In the genomic region with DNA sequence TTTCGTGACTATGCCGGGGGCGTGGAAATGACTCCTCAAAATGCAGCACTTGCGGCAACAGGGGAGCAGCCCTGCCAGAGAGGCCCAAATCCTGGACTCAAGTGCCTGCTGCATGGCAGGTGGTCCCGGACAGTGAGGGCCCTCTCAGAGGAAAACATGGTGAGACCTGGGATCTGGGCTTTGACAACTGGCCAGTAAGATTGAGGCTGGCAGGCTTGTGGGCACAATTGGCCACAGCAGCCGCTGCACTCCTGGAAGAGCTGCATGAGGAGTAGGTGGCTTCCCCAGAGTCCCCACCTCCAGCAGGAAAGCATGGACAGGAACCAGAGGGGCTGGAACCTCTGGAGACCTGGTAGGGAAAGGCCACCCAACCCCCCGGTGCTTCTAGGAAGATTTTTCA, we compare ENCODE assay signal across 19 cellular contexts. TPM values are rescaled to one million over a fixed set of nuclear protein-coding genes. Genes with fewer than 3 reads are reported as not detected.
DNase-seq lines count a peak whose midpoint lies in the region; ATAC-seq and TF ChIP-seq lines count a peak whose summit lies in the region.
"Had no signal": no experiment of that assay in that cellular context is flagged by ENCODE, and none has a peak within 500 bp of the region (broad histone marks: within the 10 kb centered on the region; RNA-seq: fewer than 3 reads in every experiment).

No MANE protein-coding gene starts in this region.

- H2AFZ ChIP-seq in IMR-90 (replicated peaks; ENCODE audit: low read length, poor library complexity) (no peak overlapping the region), mesenchymal stem cell (ENCODE audit: low read depth, low read length) (no peak overlapping the region), H9 (ENCODE audit: low read length) (no peak overlapping the region)
- H2AFZ ChIP-seq: PC-9 had no signal

- H3K27me3 ChIP-seq in right atrium auricular region (no peaks in the 10 kb centered on the region), IMR-90 (ENCODE audit: control insufficient read depth, insufficient read depth, low read length) (peaks cover 2% of the 10 kb centered on the region; the same call in 1 of the 2 replicates), mesenchymal stem cell (ENCODE audit: control insufficient read depth in 1 of 2, insufficient read depth in 1 of 2, low read length in 2 of 2) (peaks cover 3 to 10% of the 10 kb centered on the region in 2 experiments), H9 (ENCODE audit: insufficient read depth, low read length) (no peaks in the 10 kb centered on the region)
- H3K27me3 ChIP-seq in naive thymus-derived CD4-positive, alpha-beta T cell (ENCODE audit: control insufficient read depth in 2 of 2, insufficient read depth in 2 of 2, low read length in 2 of 2), result no peaks in the 10 kb centered on the region
- H3K27me3 ChIP-seq: MG63 had no signal

- no peak overlapping the region for H4K5ac ChIP-seq in IMR-90 (ENCODE audit: low read depth, low read length)
- H4K5ac ChIP-seq in H9 (ENCODE audit: insufficient read length, low read depth, low read length), result no peak overlapping the region

- no peak for TF ChIP-seq CTCF in right atrium auricular region (IDR thresholded peaks at IDR 0.05)
- no peak for TF ChIP-seq CTCF in IMR-90 (conservative IDR thresholded peaks at IDR 0.05; ENCODE audit: low read depth, low read length)
- no peak for TF ChIP-seq CTCF in H9 (conservative IDR thresholded peaks at IDR 0.05)

- H3K79me1 ChIP-seq in IMR-90 (ENCODE audit: low read depth in 1 of 2, low read length in 2 of 2), result peaks cover 0 to 10% of the 10 kb centered on the region in 2 experiments; a peak in 1 of 4 replicates
- no peaks in the 10 kb centered on the region for H3K79me1 ChIP-seq in mesenchymal stem cell (replicated peaks; ENCODE audit: low read length, poor library complexity, severe bottlenecking)
- H3K79me1 ChIP-seq in H9 (ENCODE audit: insufficient read depth, low read depth, low read length, poor library complexity, severe bottlenecking), result no peaks in the 10 kb centered on the region

- peak overlapping the region in 1 of 2 experiments; percentile 61 for H2BK12ac ChIP-seq in mesenchymal stem cell (ENCODE audit: low read length in 2 of 2)
- no peak overlapping the region for H2BK12ac ChIP-seq in H9 (ENCODE audit: insufficient read length, low read depth, low read length)

- H4K8ac ChIP-seq in IMR-90 (ENCODE audit: low read depth in 2 of 2, low read length in 2 of 2) (no peak overlapping the region), mesenchymal stem cell (ENCODE audit: low read length) (no peak overlapping the region), H9 (replicated peaks; ENCODE audit: insufficient read length, low read depth, low read length) (no peak overlapping the region)

- H3K27me3 Mint-ChIP-seq in H9 (ENCODE audit: low read depth), result peaks cover 11% of the 10 kb centered on the region
- peaks cover 0 to 14% (median 10%) of the 10 kb centered on the region in 5 donors for H3K27me3 Mint-ChIP-seq in naive thymus-derived CD4-positive, alpha-beta T cell

- peak overlapping the region; percentile 98; the same call in 1 of the 2 replicates for H3K4ac ChIP-seq in IMR-90 (ENCODE audit: low read depth, low read length)
- no peak overlapping the region for H3K4ac ChIP-seq in mesenchymal stem cell (ENCODE audit: low read depth in 1 of 2, low read length in 2 of 2)
- no peak overlapping the region for H3K4ac ChIP-seq in H9 (ENCODE audit: low read depth, low read length)

- H2BK15ac ChIP-seq in IMR-90 (ENCODE audit: low read depth, low read length), result peak overlapping the region; percentile 96; the same call in 2 of the 3 replicates
- peak overlapping the region; percentile 1 for H2BK15ac ChIP-seq in mesenchymal stem cell (ENCODE audit: low read depth, poor library complexity, severe bottlenecking)
- no peak overlapping the region for H2BK15ac ChIP-seq in H9 (ENCODE audit: low read depth, low read length)

- H2AK9ac ChIP-seq in IMR-90 (replicated peaks; ENCODE audit: low read depth, low read length, poor library complexity), result peak overlapping the region; percentile 35

- H4K91ac ChIP-seq in IMR-90 (ENCODE audit: insufficient read depth, low read depth, low read length), result peak overlapping the region; percentile 98
- no peak overlapping the region for H4K91ac ChIP-seq in mesenchymal stem cell (ENCODE audit: low read length)
- H4K91ac ChIP-seq in H9 (ENCODE audit: insufficient read length, low read depth, low read length), result no peak overlapping the region

- H3K9ac ChIP-seq in IMR-90 (ENCODE audit: low read depth, low read length) (no peak overlapping the region), mesenchymal stem cell (ENCODE audit: low read length) (no peak overlapping the region), H9 (ENCODE audit: extremely low read depth, insufficient read length, low read length) (no peak overlapping the region)

- H2AK5ac ChIP-seq in IMR-90 (ENCODE audit: low read depth, low read length), result peak overlapping the region; percentile 37; the same call in 1 of the 2 replicates
- no peak overlapping the region for H2AK5ac ChIP-seq in mesenchymal stem cell (ENCODE audit: low read length, severe bottlenecking)
- no peak overlapping the region for H2AK5ac ChIP-seq in H9 (ENCODE audit: insufficient read length, low read length)

- H3K4me3 ChIP-seq in right atrium auricular region, result no peak overlapping the region
- H3K4me3 ChIP-seq in IMR-90 (ENCODE audit: insufficient read depth, low read depth, low read length), result no peak overlapping the region
- H3K4me3 ChIP-seq in mesenchymal stem cell (ENCODE audit: insufficient read depth in 1 of 2, low read depth in 1 of 2, low read length in 2 of 2), result no peak overlapping the region
- no peak overlapping the region for H3K4me3 ChIP-seq in naive thymus-derived CD4-positive, alpha-beta T cell (ENCODE audit: low read length)
- H3K4me3 ChIP-seq: MG63, PC-9 had no signal

- H3K9me3 Mint-ChIP-seq in H9, result no peaks in the 10 kb centered on the region
- H3K9me3 Mint-ChIP-seq in naive thymus-derived CD4-positive, alpha-beta T cell, result peaks cover 0 to 4% (median 0%) of the 10 kb centered on the region in 11 donors

- intact Hi-C loops in Right ventricle myocardium superior (cut with DNase I), result no loop called here
- intact Hi-C loops in IMR-90 (cut with micrococcal nuclease), result no loop called here
- intact Hi-C loops in posterior vena cava (cut with DNase I), result no loop called here
- intact Hi-C loops in naive thymus-derived CD4-positive, alpha-beta T cell (cut with micrococcal nuclease), result no loop called here

- H3K27ac Mint-ChIP-seq in H9, result no peak overlapping the region; a peak in 1 of 7 replicates
- H3K27ac Mint-ChIP-seq in naive thymus-derived CD4-positive, alpha-beta T cell, result no peak overlapping the region

- DNase-seq in Right ventricle myocardium superior, result peak; percentile 27
- no peak for DNase-seq in right atrium auricular region (ENCODE audit: low spot score)
- DNase-seq in IMR-90, result no peak
- DNase-seq in mesenchymal stem cell, result no peak
- peak; percentile 67 for DNase-seq in posterior vena cava (ENCODE audit: low spot score)
- DNase-seq in H9, result no peak
- DNase-seq in DMS53 treated with DMSO at 0.1 percent for 48 hours (lab: John Stamatoyannopoulos, UW; ENCODE audit: unreplicated experiment), result no peak
- no peak for DNase-seq in naive thymus-derived CD4-positive, alpha-beta T cell
- DNase-seq: 8988T, DMS153, KG1, MG63, NCI-H2029 treated with DMSO at 0.1 percent for 48 hours, NCI-H446 treated with DMSO at 0.1 percent for 48 hours, NCI-H526 treated with DMSO at 0.1 percent for 48 hours, SHP77 treated with DMSO at 0.1 percent for 48 hours had no signal

- CTCF ChIA-PET in IMR-90 (lab: Yijun Ruan, JAX), result no interaction called here
- CTCF ChIA-PET in naive thymus-derived CD4-positive, alpha-beta T cell (lab: Charles Lee), result no interaction called here

- H3K4me2 ChIP-seq in IMR-90 (ENCODE audit: low read depth, low read length) (no peak overlapping the region), mesenchymal stem cell (ENCODE audit: low read length, poor library complexity, severe bottlenecking) (no peak overlapping the region), H9 (ENCODE audit: insufficient read depth, insufficient read length, low read length) (no peak overlapping the region)
- H3K4me2 ChIP-seq: PC-9 had no signal

- H3K9me1 ChIP-seq in IMR-90 (ENCODE audit: insufficient read depth, low read length), result peaks cover 16% of the 10 kb centered on the region

- H3T11ph ChIP-seq in H9 (ENCODE audit: low read length), result no peak overlapping the region

- no peaks in the 10 kb centered on the region for H4K20me1 ChIP-seq in IMR-90 (ENCODE audit: insufficient read depth, low read length)
- no peaks in the 10 kb centered on the region for H4K20me1 ChIP-seq in H9 (ENCODE audit: control insufficient read depth, insufficient read depth, insufficient read length)

- H3K79me2 ChIP-seq in H9 (ENCODE audit: insufficient read depth, low read length), result no peaks in the 10 kb centered on the region

- no peak for TF ChIP-seq POLR2A in IMR-90 (IDR thresholded peaks at IDR 0.05; ENCODE audit: low read depth, low read length)

- no TSS peak for BruUV-seq in IMR-90 (replicated peaks; lab: Mats Ljungman, UMichigan)

- H3K27ac ChIP-seq in right atrium auricular region, result no peak overlapping the region
- no peak overlapping the region for H3K27ac ChIP-seq in IMR-90 (ENCODE audit: insufficient read depth, low read length)
- no peak overlapping the region for H3K27ac ChIP-seq in mesenchymal stem cell (ENCODE audit: low read length, poor library complexity, severe bottlenecking)
- H3K27ac ChIP-seq in H9 (ENCODE audit: insufficient read length, low read depth, low read length), result no peak overlapping the region
- no peak overlapping the region for H3K27ac ChIP-seq in naive thymus-derived CD4-positive, alpha-beta T cell (ENCODE audit: low read depth, low read length)
- H3K27ac ChIP-seq: PC-9 had no signal

- H2BK120ac ChIP-seq in IMR-90 (ENCODE audit: low read depth, low read length), result peak overlapping the region; percentile 98
- no peak overlapping the region for H2BK120ac ChIP-seq in mesenchymal stem cell (ENCODE audit: low read depth, low read length)
- H2BK120ac ChIP-seq in H9 (ENCODE audit: low read depth, low read length, poor library complexity, severe bottlenecking), result no peak overlapping the region

- H3K4me1 Mint-ChIP-seq in H9, result peaks cover 0 to 4% of the 10 kb centered on the region in 2 experiments; a peak in 1 of 4 replicates
- peaks cover 0 to 6% (median 4%) of the 10 kb centered on the region in 7 donors for H3K4me1 Mint-ChIP-seq in naive thymus-derived CD4-positive, alpha-beta T cell

- no peaks in the 10 kb centered on the region for H3K23me2 ChIP-seq in H9 (ENCODE audit: insufficient read length, low read depth, low read length, poor library complexity, severe bottlenecking)

- H2BK20ac ChIP-seq in IMR-90 (ENCODE audit: low read depth, low read length) (peak overlapping the region; percentile 90), H9 (ENCODE audit: low read depth, low read length, poor library complexity, severe bottlenecking) (no peak overlapping the region)

- H3K4me3 Mint-ChIP-seq in H9, result no peak overlapping the region
- peak overlapping the region in 1 of 10 donors; percentile 45 for H3K4me3 Mint-ChIP-seq in naive thymus-derived CD4-positive, alpha-beta T cell

- H3K14ac ChIP-seq in IMR-90 (replicated peaks; ENCODE audit: low read depth, low read length) (no peak overlapping the region), mesenchymal stem cell (ENCODE audit: low read length in 2 of 2) (no peak overlapping the region), H9 (ENCODE audit: insufficient read depth, low read length) (no peak overlapping the region)

- H3K56ac ChIP-seq in IMR-90 (ENCODE audit: extremely low read depth, insufficient read depth, low read length) (no peak overlapping the region), H9 (ENCODE audit: insufficient read length, low read depth, low read length) (no peak overlapping the region)

- in situ Hi-C loops in IMR-90 (cut with MboI; ENCODE audit: low sequenced_read_pairs), result no loop called here

- WGBS in IMR-90 (ENCODE audit: extremely low coverage in 2 of 2, insufficient read length in 1 of 2), 2 experiments, result 100% methylated on average over 6 of the region's 7 CpGs; no CpG with 5 or more reads in 1 of the 2 experiments
- WGBS in mesenchymal stem cell, result 97% methylated on average over 7 of the region's 7 CpGs
- no CpG with 5 or more reads among the region's 7 CpGs for WGBS in H9 (ENCODE audit: extremely low coverage, insufficient read length, low lambda C conversion rate)

- H3K36me3 Mint-ChIP-seq in H9 (ENCODE audit: insufficient read depth in 1 of 3, low read depth in 3 of 3), result no peaks in the 10 kb centered on the region
- no peaks in the 10 kb centered on the region for H3K36me3 Mint-ChIP-seq in naive thymus-derived CD4-positive, alpha-beta T cell

- peaks cover 0 to 48% of the 10 kb centered on the region in 2 donors for H3K4me1 ChIP-seq in right atrium auricular region
- peaks cover 12% of the 10 kb centered on the region for H3K4me1 ChIP-seq in IMR-90 (ENCODE audit: control insufficient read depth, insufficient read depth, low read length)
- H3K4me1 ChIP-seq in mesenchymal stem cell (ENCODE audit: control insufficient read depth, insufficient read depth, low read depth, low read length), result peaks cover 22% of the 10 kb centered on the region
- no peaks in the 10 kb centered on the region for H3K4me1 ChIP-seq in H9 (ENCODE audit: insufficient read depth, low read length)
- H3K4me1 ChIP-seq in naive thymus-derived CD4-positive, alpha-beta T cell (ENCODE audit: control insufficient read depth in 2 of 2, insufficient read depth in 2 of 2, low read length in 2 of 2), result no peaks in the 10 kb centered on the region

- dilution Hi-C loops in IMR-90 (cut with HindIII; ENCODE audit: low sequenced_read_pairs, unreplicated experiment), result no loop called here

- POLR2A ChIA-PET in IMR-90 (lab: Charles Lee; ENCODE audit: unreplicated experiment), result no interaction called here
- POLR2A ChIA-PET in naive thymus-derived CD4-positive, alpha-beta T cell (lab: Charles Lee), result no interaction called here

- H3K36me3 ChIP-seq in right atrium auricular region (no peaks in the 10 kb centered on the region), IMR-90 (ENCODE audit: control insufficient read depth, insufficient read depth, low read length) (no peaks in the 10 kb centered on the region), mesenchymal stem cell (ENCODE audit: control insufficient read depth in 1 of 2, insufficient read depth in 2 of 2, low read depth in 1 of 2, low read length in 2 of 2) (peaks cover 0 to 5% of the 10 kb centered on the region in 2 experiments)
- no peaks in the 10 kb centered on the region for H3K36me3 ChIP-seq in naive thymus-derived CD4-positive, alpha-beta T cell (ENCODE audit: control insufficient read depth in 2 of 3, insufficient read depth in 3 of 3, low read length in 3 of 3)
- H3K36me3 ChIP-seq: MG63 had no signal

- H3K9me3 ChIP-seq in right atrium auricular region (no peaks in the 10 kb centered on the region), IMR-90 (ENCODE audit: control insufficient read depth, insufficient read depth, low read length) (no peaks in the 10 kb centered on the region), mesenchymal stem cell (ENCODE audit: control insufficient read depth, low read length) (no peaks in the 10 kb centered on the region), H9 (ENCODE audit: control insufficient read depth, low read depth, low read length) (no peaks in the 10 kb centered on the region)
- no peaks in the 10 kb centered on the region for H3K9me3 ChIP-seq in naive thymus-derived CD4-positive, alpha-beta T cell (ENCODE audit: control insufficient read depth in 2 of 3, low read length in 3 of 3)
- H3K9me3 ChIP-seq: MG63 had no signal

- H2BK5ac ChIP-seq in IMR-90 (ENCODE audit: low read depth, low read length, poor library complexity, severe bottlenecking) (no peak overlapping the region), mesenchymal stem cell (ENCODE audit: low read depth, low read length, poor library complexity, severe bottlenecking) (no peak overlapping the region), H9 (ENCODE audit: insufficient read length, low read length) (no peak overlapping the region)

- TF ChIP-seq RAD21 in IMR-90 (IDR thresholded peaks at IDR 0.05; ENCODE audit: low read length), result no peak

- ATAC-seq in Right ventricle myocardium superior (ENCODE audit: poor library complexity) (no peak), IMR-90 (ENCODE audit: low read depth) (no peak)
- no peak for ATAC-seq in naive thymus-derived CD4-positive, alpha-beta T cell

- H3K18ac ChIP-seq in IMR-90 (ENCODE audit: low read depth, low read length), result no peak overlapping the region
- H3K18ac ChIP-seq in mesenchymal stem cell (ENCODE audit: low read depth in 1 of 2, low read length in 2 of 2), result peak overlapping the region in 1 of 2 experiments; percentile 28
- no peak overlapping the region for H3K18ac ChIP-seq in H9 (ENCODE audit: insufficient read length, low read depth, low read length)

- H3K23ac ChIP-seq in IMR-90 (ENCODE audit: low read depth, low read length), result no peak overlapping the region
- no peak overlapping the region for H3K23ac ChIP-seq in mesenchymal stem cell (ENCODE audit: low read length in 2 of 2)
- no peak overlapping the region for H3K23ac ChIP-seq in H9 (ENCODE audit: insufficient read length, low read depth, low read length)

RNA-seq across cellular contexts. Expression of gene LINC01488, which starts 13.4 kb away (rescaled TPM):
- total RNA-seq in Right ventricle myocardium superior, result 0.22 TPM
- total RNA-seq in right atrium auricular region, result not detected
- not detected in 2 replicates for total RNA-seq in IMR-90 (2012; rRNA removed)
- polyA plus RNA-seq in IMR-90 (2012; rRNA removed), result not detected in 2 replicates
- polyA plus RNA-seq in IMR-90 (2012; cell fraction: cytosol; rRNA removed), result not detected in 2 replicates
- polyA plus RNA-seq in IMR-90 (2012; cell fraction: nucleus; rRNA removed; ENCODE audit: low replicate concordance), result not detected in 2 replicates
- not detected for polyA plus RNA-seq in mesenchymal stem cell (2013, experiment 1 of 2)
- polyA plus RNA-seq in mesenchymal stem cell (2013, experiment 2 of 2), result not detected
- not detected for total RNA-seq in posterior vena cava
- not detected in 2 replicates for total RNA-seq in H9 (2021)
- total RNA-seq in naive thymus-derived CD4-positive, alpha-beta T cell, result not detected
- polyA plus RNA-seq in naive thymus-derived CD4-positive, alpha-beta T cell, result not detected
- total RNA-seq: HT1080, PC-9 had no signal
- polyA plus RNA-seq: BJ had no signal

Comparison
In these comparisons a context has a peak if more than half of its experiments do, and no peak if none do; other contexts are left out.
1. DNase-seq: peak in Right ventricle myocardium superior (single experiment) and posterior vena cava (single experiment); none in right atrium auricular region (single experiment), IMR-90 (single experiment), mesenchymal stem cell (single experiment), H9 (single experiment), DMS53 treated with DMSO at 0.1 percent for 48 hours (single experiment) and naive thymus-derived CD4-positive, alpha-beta T cell (0 of 9).